Comparison of ENCODE assay signal across 8 cellular contexts in the genomic region with DNA sequence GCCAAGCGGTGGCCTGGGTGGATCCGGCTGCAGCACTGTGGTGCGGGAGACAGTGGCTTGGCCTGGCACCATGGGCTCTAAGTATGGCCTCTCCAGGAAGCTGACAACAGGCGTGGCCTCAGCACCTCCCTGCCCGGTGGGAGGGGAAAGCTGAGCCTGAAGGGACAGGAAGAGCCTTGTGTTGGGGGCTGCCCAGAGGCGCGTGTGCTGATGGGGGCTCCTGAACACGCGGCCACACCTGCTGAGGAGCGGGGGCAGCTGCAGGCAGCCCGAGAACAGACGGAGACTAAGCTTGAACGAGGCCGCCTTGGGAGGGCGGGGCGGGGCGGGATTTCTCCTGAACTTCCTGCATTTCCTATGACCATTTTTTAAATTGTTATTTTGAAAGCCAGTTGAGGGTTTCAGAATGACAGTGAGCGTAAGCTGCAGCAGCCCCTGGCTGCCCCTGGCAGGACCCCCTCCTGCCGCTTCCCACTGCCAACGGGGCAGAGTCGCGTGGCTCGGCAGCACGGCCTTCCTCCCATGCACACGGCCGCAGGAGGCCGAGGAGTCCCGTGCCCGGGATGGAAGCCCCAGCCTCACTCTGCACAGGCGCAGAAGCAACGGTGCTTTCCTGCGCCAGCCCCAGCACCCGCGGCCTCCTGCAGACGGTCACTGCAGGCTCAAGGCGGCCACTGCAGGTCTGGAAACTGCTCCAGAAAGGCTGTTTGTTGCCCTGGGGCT. TPM values are rescaled to one million over a fixed set of nuclear protein-coding genes. Genes with fewer than 3 reads are reported as not detected.
DNase-seq lines count a peak whose midpoint lies in the region; ATAC-seq, FAIRE-seq and TF ChIP-seq lines count a peak whose summit lies in the region.

No MANE protein-coding gene starts in this region.

- TF ChIP-seq CTCF in GM12865 (IDR thresholded peaks at IDR 0.05; ENCODE audit: insufficient read depth, low read depth, low read length, missing control alignments) = no peak

- DNase-seq in GM12865 (ENCODE audit: low read depth) (peak; percentile 14), frontal cortex (ENCODE audit: low spot score in 2 of 2) (no peak), NCI-H146 treated with DMSO at 0.1 percent for 48 hours (lab: John Stamatoyannopoulos, UW; ENCODE audit: unreplicated experiment) (no peak), 8988T (no peak)
- DNase-seq in activated naive CD4-positive, alpha-beta T cell treated with anti-CD3 and anti-CD28 coated beads for 36 hours = peak; percentile 64

- peaks cover 22% of the 10 kb centered on the region for H3K4me1 Mint-ChIP-seq in activated naive CD4-positive, alpha-beta T cell treated with anti-CD3 and anti-CD28 coated beads for 36 hours (ENCODE audit: low read depth)

- H3K9me3 ChIP-seq in mucosa of rectum (ENCODE audit: control insufficient read depth in 2 of 2, low read length in 2 of 2) = no peaks in the 10 kb centered on the region

- H3K36me3 Mint-ChIP-seq in activated naive CD4-positive, alpha-beta T cell treated with anti-CD3 and anti-CD28 coated beads for 36 hours (ENCODE audit: low read depth) = no peaks in the 10 kb centered on the region

- H3K4me1 ChIP-seq in mucosa of rectum (ENCODE audit: control insufficient read depth in 2 of 2, insufficient read depth in 2 of 2, low read length in 2 of 2) = peaks cover 0 to 3% of the 10 kb centered on the region in 2 donors

- ATAC-seq in HG02840 (IDR thresholded peaks at IDR 0.05; ENCODE audit: low FRiP score, unreplicated experiment) (peak; percentile 51), GM19035 (IDR thresholded peaks at IDR 0.05; ENCODE audit: unreplicated experiment) (no peak)

- peak overlapping the region; percentile 53 for H3K4me3 Mint-ChIP-seq in activated naive CD4-positive, alpha-beta T cell treated with anti-CD3 and anti-CD28 coated beads for 36 hours

- no peaks in the 10 kb centered on the region for H3K27me3 ChIP-seq in mucosa of rectum (ENCODE audit: control insufficient read depth in 2 of 2, insufficient read depth in 2 of 2, low read length in 2 of 2)

- intact Hi-C loops in activated naive CD4-positive, alpha-beta T cell treated with anti-CD3 and anti-CD28 coated beads for 36 hours (cut with micrococcal nuclease) = loop anchor here (5.0 to 10.0 kb wide), 3 partner anchors 65 to 217 kb away; a partner anchor contains a TSS

- no peaks in the 10 kb centered on the region for H3K36me3 ChIP-seq in mucosa of rectum (ENCODE audit: control insufficient read depth in 2 of 2, insufficient read depth in 2 of 2, low read length in 2 of 2)

- CTCF ChIA-PET in activated naive CD4-positive, alpha-beta T cell treated with anti-CD3 and anti-CD28 coated beads for 36 hours (lab: Charles Lee) = no interaction called here

- FAIRE-seq in frontal cortex (lab: Jason Lieb, UNC) = no peak

- H3K27ac ChIP-seq in mucosa of rectum (ENCODE audit: low read depth in 2 of 2, low read length in 2 of 2) = peak overlapping the region in 1 of 2 donors; percentile 50

- H3K27ac Mint-ChIP-seq in activated naive CD4-positive, alpha-beta T cell treated with anti-CD3 and anti-CD28 coated beads for 36 hours = peak overlapping the region; percentile 73

- no peak overlapping the region for H3K9ac ChIP-seq in mucosa of rectum (ENCODE audit: low read depth in 1 of 2, low read length in 2 of 2)

- no peak overlapping the region for H3K4me3 ChIP-seq in GM12865 (ENCODE audit: low read depth, low read length)
- H3K4me3 ChIP-seq in mucosa of rectum (ENCODE audit: low read length in 2 of 2) = peak overlapping the region; percentile 38 to 53

- H3K27me3 Mint-ChIP-seq in activated naive CD4-positive, alpha-beta T cell treated with anti-CD3 and anti-CD28 coated beads for 36 hours (ENCODE audit: low read depth) = no peaks in the 10 kb centered on the region

- H3K9me3 Mint-ChIP-seq in activated naive CD4-positive, alpha-beta T cell treated with anti-CD3 and anti-CD28 coated beads for 36 hours = no peaks in the 10 kb centered on the region

RNA-seq across cellular contexts. Expression of a gene that starts 43.2 kb away (rescaled TPM):
- total RNA-seq in activated naive CD4-positive, alpha-beta T cell treated with anti-CD3 and anti-CD28 coated beads for 36 hours = 10 to 100 TPM; 10.8 to 14.1 TPM
- 43.6 TPM for total RNA-seq in frontal cortex

Comparison
In these comparisons a context has a peak if more than half of its experiments do, and no peak if none do; other contexts are left out.
1. DNase-seq: peak in GM12865 (single experiment) and activated naive CD4-positive, alpha-beta T cell treated with anti-CD3 and anti-CD28 coated beads for 36 hours (single experiment); none in frontal cortex (0 of 2), NCI-H146 treated with DMSO at 0.1 percent for 48 hours (single experiment) and 8988T (single experiment).